In genomic region chr1:188514917-188515316, GRCh38 we compare ENCODE assay signal across 1 cellular context.
TF ChIP-seq lines count a peak whose summit lies in the region.

No MANE protein-coding gene starts in this region.

TF ChIP-seq in Ishikawa, 13 proteins besides CTCF, POLR2A, EP300 and RAD21 (continued from another document):
- TF ChIP-seq USF1 (IDR thresholded peaks at IDR 0.05) (no peak), NFIC (IDR thresholded peaks at IDR 0.05) (peak; percentile 66), ZBTB7A (IDR thresholded peaks at IDR 0.05; ENCODE audit: low read depth) (no peak), EGR1 (IDR thresholded peaks at IDR 0.05) (no peak)
